ENCODE assay signal across 17 cellular contexts in genomic region chr14:88995437-88996198, GRCh38.
DNase-seq lines count a peak whose midpoint lies in the region; ATAC-seq and TF ChIP-seq lines count a peak whose summit lies in the region.
"Had no signal": no experiment of that assay in that cellular context is flagged by ENCODE, and none has a peak within 500 bp of the region (broad histone marks: within the 10 kb centered on the region; RNA-seq: fewer than 3 reads in every experiment).

No MANE protein-coding gene starts in this region.

- POLR2A ChIA-PET in PC-9 (lab: Charles Lee; ENCODE audit: unreplicated experiment), result no interaction called here

- H3K36me3 Mint-ChIP-seq in T-helper 17 cell (ENCODE audit: low read depth), result peaks cover 8% of the 10 kb centered on the region

- H3F3A ChIP-seq in PC-9 (ENCODE audit: insufficient read depth, low read depth), result no peaks in the 10 kb centered on the region

- no peaks in the 10 kb centered on the region for H3K4me1 Mint-ChIP-seq in T-helper 17 cell
- H3K4me1 Mint-ChIP-seq: central memory CD8-positive, alpha-beta T cell had no signal

- no peak overlapping the region for H3K4me3 Mint-ChIP-seq in T-helper 17 cell
- H3K4me3 Mint-ChIP-seq: central memory CD8-positive, alpha-beta T cell had no signal

- H3K36me3 ChIP-seq in PC-9 (ENCODE audit: low read depth) (no peaks in the 10 kb centered on the region), fibroblast of lung (ENCODE audit: control insufficient read depth, insufficient read depth, low read length) (no peaks in the 10 kb centered on the region)

- ATAC-seq in T-helper 17 cell (no peak), HG03354 (IDR thresholded peaks at IDR 0.05; ENCODE audit: poor library complexity, severe bottlenecking, unreplicated experiment) (no peak)
- ATAC-seq: HepG2 had no signal

- DNase-seq in DMS79 (lab: John Stamatoyannopoulos, UW), result peak; percentile 85
- no peak for DNase-seq in PC-9
- DNase-seq in fibroblast of lung (ENCODE audit: low read depth in 2 of 2), result peak; percentile 73 to 99
- DNase-seq in retinal pigment epithelial cell (ENCODE audit: low read depth), result peak; percentile 100
- DNase-seq in T-helper 17 cell, result no peak
- no peak for DNase-seq in pons (ENCODE audit: low spot score)
- no peak for DNase-seq in HuH-7 (ENCODE audit: low spot score)
- DNase-seq: activated CD4-positive, alpha-beta T cell treated with anti-CD3 and anti-CD28 coated beads, Interleukin-2, amount 50 U/mL, for 48 hours; activated gamma-delta T cell treated with Interleukin-2 at 50 U/mL for 16 hours; erythroblast; NCI-H1417; NCI-H510A treated with DMSO at 0.1 percent for 48 hours; RPMI8226; stimulated activated CD4-positive, alpha-beta T cell treated with anti-CD3 and anti-CD28 coated beads, Interleukin-2, amount 100 ng/mL, for 24 hours had no signal

- no peak for TF ChIP-seq CTCF in PC-9 (conservative IDR thresholded peaks at IDR 0.05)
- TF ChIP-seq CTCF in fibroblast of lung (conservative IDR thresholded peaks at IDR 0.05 in 1 of 2, IDR thresholded peaks at IDR 0.05 in 1 of 2; ENCODE audit: low read depth in 1 of 2, low read length in 2 of 2), result no peak
- no peak for TF ChIP-seq CTCF in retinal pigment epithelial cell (conservative IDR thresholded peaks at IDR 0.05; ENCODE audit: low read depth, low read length)

- H3K9me2 ChIP-seq in PC-9 (ENCODE audit: insufficient read depth), result no peaks in the 10 kb centered on the region

- no peak overlapping the region for H3K27ac Mint-ChIP-seq in T-helper 17 cell

- intact Hi-C loops in PC-9 (cut with micrococcal nuclease; ENCODE audit: unreplicated experiment), result no loop called here

- H3K4me1 ChIP-seq in PC-9 (replicated peaks; ENCODE audit: insufficient read depth), result peaks cover 22% of the 10 kb centered on the region
- H3K4me1 ChIP-seq in fibroblast of lung (ENCODE audit: control insufficient read depth, extremely low read depth, insufficient read depth, low read length), result peaks cover 10% of the 10 kb centered on the region

- H3K4me3 ChIP-seq in PC-9, result no peak overlapping the region
- no peak overlapping the region for H3K4me3 ChIP-seq in fibroblast of lung (replicated peaks in 1 of 4; ENCODE audit: control extremely low read depth in 1 of 4, insufficient read depth in 1 of 4, low read depth in 3 of 4, low read length in 4 of 4)
- H3K4me3 ChIP-seq in retinal pigment epithelial cell (ENCODE audit: low read length), result no peak overlapping the region

- H3K27me3 ChIP-seq in PC-9 (ENCODE audit: insufficient read depth, low read depth), result no peaks in the 10 kb centered on the region
- no peaks in the 10 kb centered on the region for H3K27me3 ChIP-seq in fibroblast of lung (ENCODE audit: control insufficient read depth, insufficient read depth, low read length)

- H3K9ac ChIP-seq in fibroblast of lung (ENCODE audit: insufficient read depth, low read length), result no peak overlapping the region

- no TSS peak for BruUV-seq in PC-9 (replicated peaks; lab: Mats Ljungman, UMichigan)

- H3K9me3 ChIP-seq in PC-9 (ENCODE audit: insufficient read depth, low read depth), result no peaks in the 10 kb centered on the region
- H3K9me3 ChIP-seq in fibroblast of lung (ENCODE audit: control insufficient read depth, insufficient read depth, low read depth, low read length), result no peaks in the 10 kb centered on the region
- H3K9me3 ChIP-seq in T-helper 17 cell (ENCODE audit: control insufficient read depth, low read length, poor library complexity, severe bottlenecking), result no peaks in the 10 kb centered on the region

- peak overlapping the region; percentile 29; the same call in 1 of the 2 replicates for H3K27ac ChIP-seq in PC-9
- H3K27ac ChIP-seq in fibroblast of lung (ENCODE audit: insufficient read depth, low read length), result no peak overlapping the region

- H3K4me2 ChIP-seq in PC-9, result no peak overlapping the region
- H3K4me2 ChIP-seq in fibroblast of lung (ENCODE audit: extremely low read depth, insufficient read depth, low read length), result no peak overlapping the region

- H2AFZ ChIP-seq in PC-9 (no peak overlapping the region), fibroblast of lung (ENCODE audit: low read length) (no peak overlapping the region)

- H4K20me1 ChIP-seq in PC-9 (ENCODE audit: insufficient read depth), result no peaks in the 10 kb centered on the region
- no peaks in the 10 kb centered on the region for H4K20me1 ChIP-seq in fibroblast of lung (ENCODE audit: control insufficient read depth, extremely low read depth, insufficient read depth, low read length)

- CTCF ChIA-PET in PC-9 (lab: Charles Lee), result no interaction called here

- peaks cover 54% of the 10 kb centered on the region for H3K27me3 Mint-ChIP-seq in T-helper 17 cell

- no peaks in the 10 kb centered on the region for H3K79me2 ChIP-seq in PC-9 (ENCODE audit: low read depth)
- no peaks in the 10 kb centered on the region for H3K79me2 ChIP-seq in fibroblast of lung (ENCODE audit: control insufficient read depth, insufficient read depth, low read length)

Comparison
In these comparisons a context has a peak if more than half of its experiments do, and no peak if none do; other contexts are left out.
1. DNase-seq: peak in DMS79 (single experiment), fibroblast of lung (2 of 2) and retinal pigment epithelial cell (single experiment); none in PC-9 (0 of 2), T-helper 17 cell (0 of 3), pons (single experiment) and HuH-7 (single experiment).